In genomic region chr11:64267207-64267945, GRCh38 we compare ENCODE assay signal across 1 cellular context.
TF ChIP-seq lines count a peak whose summit lies in the region.

No MANE protein-coding gene starts in this region.

TF ChIP-seq in endothelial cell of umbilical vein, 7 proteins besides CTCF, POLR2A, EP300 and RAD21:
- TF ChIP-seq GATA2 (IDR thresholded peaks at IDR 0.05; ENCODE audit: insufficient read depth, insufficient read length, low read depth, low read length) (no peak), MAX (IDR thresholded peaks at IDR 0.05; ENCODE audit: insufficient read depth, insufficient read length) (no peak), EZH2 (IDR thresholded peaks at IDR 0.05; ENCODE audit: borderline replicate concordance, low read depth, low read length, severe bottlenecking) (no peak), MYC (IDR thresholded peaks at IDR 0.05; ENCODE audit: low read depth, low read length) (no peak)
